In the genomic region with DNA sequence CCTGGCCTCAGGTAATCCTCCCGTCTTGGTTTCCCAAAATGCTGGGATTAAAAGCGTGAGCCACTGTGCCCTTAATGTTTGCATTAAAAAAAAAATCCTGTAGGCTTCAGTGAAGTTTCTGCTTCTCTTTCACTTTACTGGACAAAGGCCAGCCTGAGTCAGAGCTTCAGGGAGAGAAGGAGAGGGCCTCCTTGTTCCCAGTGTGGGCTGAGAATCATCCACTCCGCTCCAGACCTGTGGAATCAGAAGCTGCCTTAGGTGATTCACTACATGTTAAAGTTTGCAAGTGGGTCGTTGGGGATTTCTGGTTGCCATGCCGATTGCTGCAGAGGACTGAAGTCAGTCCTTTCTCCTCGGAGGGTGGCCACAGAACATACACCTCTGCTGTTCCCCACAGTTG, we compare ENCODE assay signal across 22 cellular contexts.
DNase-seq lines count a peak whose midpoint lies in the region; ATAC-seq, FAIRE-seq and TF ChIP-seq lines count a peak whose summit lies in the region.
"Had no signal": no experiment of that assay in that cellular context is flagged by ENCODE, and none has a peak within 500 bp of the region (broad histone marks: within the 10 kb centered on the region; RNA-seq: fewer than 3 reads in every experiment).

No MANE protein-coding gene starts in this region.

- no peak overlapping the region for H3K4me3 ChIP-seq in smooth muscle cell
- H3K4me3 ChIP-seq: left ventricle myocardium inferior, pancreas, tibial artery had no signal

- no peak for TF ChIP-seq POLR2A in H54 (IDR thresholded peaks at IDR 0.05; ENCODE audit: low read depth, low read length)

- H3K27me3 ChIP-seq in foreskin keratinocyte (no peaks in the 10 kb centered on the region), smooth muscle cell (ENCODE audit: low read depth) (no peaks in the 10 kb centered on the region)
- H3K27me3 ChIP-seq: tibial artery had no signal

- no peaks in the 10 kb centered on the region for H4K20me1 ChIP-seq in smooth muscle cell (ENCODE audit: low read depth)

- no peak overlapping the region for H3K9ac ChIP-seq in smooth muscle cell (ENCODE audit: low read depth)

- DNase-seq in H54 (ENCODE audit: insufficient read length, low spot score) = peak; percentile 5
- DNase-seq in amniotic stem cell (lab: John Stamatoyannopoulos, UW) = peak; percentile 21
- no peak for DNase-seq in foreskin keratinocyte
- no peak for DNase-seq in smooth muscle cell (lab: John Stamatoyannopoulos, UW; ENCODE audit: unreplicated experiment)
- no peak for DNase-seq in superior temporal gyrus (ENCODE audit: extremely low spot score)
- no peak for DNase-seq in OCI-M1 (lab: John Stamatoyannopoulos, UW)
- DNase-seq: activated CD8-positive, alpha-beta memory T cell treated with anti-CD3 and anti-CD28 coated beads for 24 hours; erythroblast; KBM-7; left ventricle myocardium inferior; NCI-H1105; NCI-H2171 treated with DMSO at 0.1 percent for 48 hours; NCI-H82; pancreas; small intestine; SW 1271; tibial artery; WERI-Rb-1 had no signal

- peak; percentile 48 for FAIRE-seq in H54 (lab: Jason Lieb, UNC)
- FAIRE-seq: pancreas, small intestine had no signal

- WGBS in smooth muscle cell (ENCODE audit: low lambda C conversion rate) = 58% methylated on average over 6 of the region's 6 CpGs

- TF ChIP-seq CTCF in foreskin keratinocyte (conservative IDR thresholded peaks at IDR 0.05) = no peak
- no peak for TF ChIP-seq CTCF in smooth muscle cell (IDR thresholded peaks at IDR 0.05; ENCODE audit: borderline replicate concordance, insufficient read depth, poor library complexity, severe bottlenecking)

- H3K4me1 ChIP-seq in foreskin keratinocyte (no peaks in the 10 kb centered on the region), smooth muscle cell (ENCODE audit: low read depth) (no peaks in the 10 kb centered on the region)
- H3K4me1 ChIP-seq: left ventricle myocardium inferior, pancreas had no signal

- no peaks in the 10 kb centered on the region for H3F3A ChIP-seq in smooth muscle cell (ENCODE audit: low read depth)

- H3K36me3 ChIP-seq in smooth muscle cell (ENCODE audit: low read depth) = no peaks in the 10 kb centered on the region
- H3K36me3 ChIP-seq: left ventricle myocardium inferior, pancreas, tibial artery, WERI-Rb-1 had no signal

- ATAC-seq in foreskin keratinocyte (peak; percentile 23), HG02678 (IDR thresholded peaks at IDR 0.05; ENCODE audit: unreplicated experiment) (no peak), HG02973 (IDR thresholded peaks at IDR 0.05; ENCODE audit: unreplicated experiment) (no peak)
- ATAC-seq: pancreas had no signal

- H2AFZ ChIP-seq in smooth muscle cell (ENCODE audit: low read depth) = peak overlapping the region; percentile 54

- H3K79me2 ChIP-seq in smooth muscle cell (ENCODE audit: low read depth) = no peaks in the 10 kb centered on the region

- H3K4me2 ChIP-seq in smooth muscle cell = no peak overlapping the region

- H3K27ac ChIP-seq in foreskin keratinocyte (no peak overlapping the region), smooth muscle cell (ENCODE audit: low read depth) (peak overlapping the region; percentile 23)
- H3K27ac ChIP-seq: C4-2B, HL-60, left ventricle myocardium inferior, pancreas, tibial artery, WERI-Rb-1 had no signal

- no peaks in the 10 kb centered on the region for H3K9me3 ChIP-seq in smooth muscle cell (replicated peaks; ENCODE audit: low read depth)
- H3K9me3 ChIP-seq: left ventricle myocardium inferior, pancreas, tibial artery had no signal

Comparison
In these comparisons a context has a peak if more than half of its experiments do, and no peak if none do; other contexts are left out.
1. DNase-seq: peak in H54 (single experiment) and amniotic stem cell (single experiment); none in foreskin keratinocyte (0 of 2), smooth muscle cell (single experiment), superior temporal gyrus (single experiment) and OCI-M1 (single experiment).